Comparison of ENCODE assay signal across 18 cellular contexts in the genomic region with DNA sequence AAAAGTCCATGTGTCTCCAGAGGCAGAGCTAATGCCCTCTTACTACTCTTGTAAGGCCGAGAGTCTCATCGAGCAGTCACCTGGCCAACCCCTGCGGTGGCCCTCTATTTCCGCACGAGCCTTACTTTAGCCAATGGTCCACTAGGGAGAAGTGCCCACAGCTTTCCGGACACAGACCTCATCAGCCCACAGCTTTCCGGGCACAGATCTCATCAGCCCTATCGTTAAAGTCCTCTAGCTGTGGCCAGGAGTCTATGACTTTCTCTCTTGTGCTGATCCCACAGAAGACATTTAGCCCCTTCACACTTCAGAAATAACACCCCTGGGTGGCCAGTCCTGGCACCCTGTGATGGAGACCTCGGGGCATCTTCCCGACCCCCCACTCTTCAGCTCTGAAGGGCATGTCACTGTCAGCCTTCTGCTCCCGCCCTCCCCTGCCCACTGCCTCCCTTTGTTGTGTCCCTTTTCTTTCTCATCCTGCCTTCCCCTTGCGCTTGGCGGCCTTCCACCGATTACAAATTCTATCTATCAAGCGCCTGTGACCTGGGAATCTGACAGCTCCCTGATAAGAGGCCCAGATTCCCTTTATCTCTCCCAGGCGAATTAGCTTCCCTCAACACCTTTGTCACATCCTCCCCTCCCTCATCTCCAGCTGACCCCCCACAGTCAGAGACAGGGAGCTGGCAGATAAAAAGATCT.
DNase-seq lines count a peak whose midpoint lies in the region; ATAC-seq and TF ChIP-seq lines count a peak whose summit lies in the region.
"Had no signal": no experiment of that assay in that cellular context is flagged by ENCODE, and none has a peak within 500 bp of the region (broad histone marks: within the 10 kb centered on the region; RNA-seq: fewer than 3 reads in every experiment).

No MANE protein-coding gene starts in this region.

- peaks cover 96% of the 10 kb centered on the region for H3K4me1 Mint-ChIP-seq in brain
- H3K4me1 Mint-ChIP-seq in neural crest cell, result peaks cover 84% of the 10 kb centered on the region

- H3K36me3 ChIP-seq in colonic mucosa, result no peaks in the 10 kb centered on the region

- no peak overlapping the region for H3K4me3 ChIP-seq in colonic mucosa
- H3K4me3 ChIP-seq: SJCRH30 had no signal

- H3K27me3 Mint-ChIP-seq in brain (no peaks in the 10 kb centered on the region), neural crest cell (ENCODE audit: low read depth) (peaks cover 2% of the 10 kb centered on the region)
- H3K27me3 Mint-ChIP-seq: CD4-positive, CD25-positive, alpha-beta regulatory T cell had no signal

- H3K9ac ChIP-seq in colonic mucosa (ENCODE audit: low read depth in 2 of 2, low read length in 2 of 2), result no peak overlapping the region

- DNase-seq in ELF-1 (ENCODE audit: low read depth, low spot score) (peak; percentile 61), SK-N-DZ (ENCODE audit: low spot score) (peak; percentile 68), neural crest cell (ENCODE audit: low read depth, low spot score) (no peak), colonic mucosa (no peak), middle frontal gyrus (ENCODE audit: extremely low spot score, low spot score) (no peak)
- DNase-seq: AML-193; Calu3; CD4-positive, CD25-positive, alpha-beta regulatory T cell; DMS79 treated with DMSO at 0.1 percent for 48 hours; IMR-90; NCI-H1417 treated with DMSO at 0.1 percent for 48 hours; NCI-H2081; NCI-H226; NCI-H526 treated with DMSO at 0.1 percent for 48 hours; SJCRH30 had no signal

- H3K9me3 ChIP-seq in colonic mucosa, result no peaks in the 10 kb centered on the region
- H3K9me3 ChIP-seq: SJCRH30 had no signal

- ATAC-seq in GM19452 (IDR thresholded peaks at IDR 0.05; ENCODE audit: unreplicated experiment), result no peak
- no peak for ATAC-seq in GM21360 (IDR thresholded peaks at IDR 0.05; ENCODE audit: unreplicated experiment)

- H3K27ac ChIP-seq in colonic mucosa, result no peak overlapping the region
- H3K27ac ChIP-seq: SJCRH30 had no signal

- intact Hi-C loops in colonic mucosa (cut with DNase I), result no loop called here

- H3K27me3 ChIP-seq in colonic mucosa, result no peaks in the 10 kb centered on the region
- H3K27me3 ChIP-seq: SJCRH30 had no signal

- H3K27ac Mint-ChIP-seq in brain (peak overlapping the region; percentile 28 to 65 (median 39)), neural crest cell (ENCODE audit: unreplicated experiment) (peak overlapping the region; percentile 89)
- H3K27ac Mint-ChIP-seq: CD4-positive, CD25-positive, alpha-beta regulatory T cell had no signal

- H3K36me3 Mint-ChIP-seq in brain, result peaks cover 41% of the 10 kb centered on the region
- peaks cover 8% of the 10 kb centered on the region for H3K36me3 Mint-ChIP-seq in neural crest cell (ENCODE audit: low read depth)
- H3K36me3 Mint-ChIP-seq: CD4-positive, CD25-positive, alpha-beta regulatory T cell had no signal

- H3K4me3 Mint-ChIP-seq in brain, result peak overlapping the region in 1 of 5 experiments; percentile 3
- H3K4me3 Mint-ChIP-seq in neural crest cell, result peak overlapping the region; percentile 73
- H3K4me3 Mint-ChIP-seq: CD4-positive, CD25-positive, alpha-beta regulatory T cell had no signal

- peaks cover 5% of the 10 kb centered on the region for H3K4me1 ChIP-seq in colonic mucosa

- H3K9me3 Mint-ChIP-seq in brain, result peaks cover 0 to 6% (median 0%) of the 10 kb centered on the region in 5 experiments
- H3K9me3 Mint-ChIP-seq in neural crest cell, result no peaks in the 10 kb centered on the region

- TF ChIP-seq CTCF in brain (conservative IDR thresholded peaks at IDR 0.05), result no peak
- TF ChIP-seq CTCF in neural crest cell (conservative IDR thresholded peaks at IDR 0.05), result no peak
- TF ChIP-seq CTCF in colonic mucosa (IDR thresholded peaks at IDR 0.05), result no peak

Comparison
In these comparisons a context has a peak if more than half of its experiments do, and no peak if none do; other contexts are left out.
1. DNase-seq: peak in ELF-1 (single experiment) and SK-N-DZ (single experiment); none in neural crest cell (single experiment), colonic mucosa (single experiment) and middle frontal gyrus (single experiment).